Comparison of ENCODE assay signal across 18 cellular contexts in the genomic region with DNA sequence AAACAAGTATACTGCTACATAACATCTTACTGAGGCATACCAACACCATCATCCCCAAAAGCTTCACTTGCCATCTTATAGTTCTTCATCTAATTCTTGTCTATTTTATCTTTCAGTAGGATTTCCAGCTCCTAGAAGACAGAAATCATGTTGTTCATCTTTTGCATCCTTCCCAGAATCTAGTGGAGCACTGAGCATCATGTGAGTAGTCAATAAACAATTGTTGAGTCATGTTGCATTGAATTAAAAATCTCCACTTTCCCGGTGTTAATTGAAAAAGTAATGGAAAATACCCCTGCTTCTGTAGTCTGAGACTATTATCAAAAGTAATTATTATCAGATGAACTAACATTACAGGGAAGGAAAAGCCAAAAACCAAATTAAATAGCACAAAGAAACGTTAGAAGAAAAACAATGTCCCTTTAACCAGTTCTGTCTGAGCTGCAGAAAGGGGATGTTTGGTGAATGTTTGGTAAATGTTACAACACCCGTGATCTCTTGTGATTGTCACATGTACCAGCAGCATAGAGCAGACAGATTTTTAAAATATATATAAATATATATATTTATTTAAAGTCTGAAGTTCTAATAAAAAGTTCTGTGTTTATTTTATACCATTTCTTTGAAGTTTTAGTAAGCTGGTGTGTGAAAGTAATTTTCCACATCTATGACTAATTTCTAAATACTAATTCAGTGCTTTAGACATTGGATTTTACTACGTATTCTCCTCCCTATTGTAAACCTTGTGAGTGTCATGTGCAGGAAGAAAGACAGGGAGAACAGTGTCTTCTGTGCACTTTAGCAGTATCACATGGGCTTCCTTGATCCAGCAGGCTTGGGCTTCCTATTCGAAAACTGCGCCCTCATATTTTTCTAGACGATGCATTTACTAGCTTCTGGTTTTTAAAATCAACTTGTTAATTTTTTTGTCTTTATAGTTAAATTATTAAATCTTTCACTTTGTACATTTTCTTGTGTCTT.
DNase-seq lines count a peak whose midpoint lies in the region; ATAC-seq and TF ChIP-seq lines count a peak whose summit lies in the region.
"Had no signal": no experiment of that assay in that cellular context is flagged by ENCODE, and none has a peak within 500 bp of the region (broad histone marks: within the 10 kb centered on the region; RNA-seq: fewer than 3 reads in every experiment).

No MANE protein-coding gene starts in this region.

- H3K27me3 Mint-ChIP-seq in T-helper 17 cell (no peaks in the 10 kb centered on the region), Calu3 (ENCODE audit: unreplicated experiment) (no peaks in the 10 kb centered on the region)
- H3K27me3 Mint-ChIP-seq: activated CD4-positive, alpha-beta memory T cell treated with anti-CD3 and anti-CD28 coated beads for 36 hours had no signal

- H3K4me3 ChIP-seq in left lung: no peak overlapping the region
- no peak overlapping the region for H3K4me3 ChIP-seq in tibial artery
- H3K4me3 ChIP-seq: gastrocnemius medialis, Peyer's patch had no signal

- H3K4me3 Mint-ChIP-seq in T-helper 17 cell (no peak overlapping the region), Calu3 (ENCODE audit: low read depth, unreplicated experiment) (no peak overlapping the region)
- H3K4me3 Mint-ChIP-seq: activated CD4-positive, alpha-beta memory T cell treated with anti-CD3 and anti-CD28 coated beads for 36 hours; activated T-helper 1 cell treated with anti-CD3 and anti-CD28 coated beads, Interleukin-12 subunit alpha, Interleukin-12 subunit beta, Interleukin-2, Interleukin-4 antibody, amounts not matched to agents 30 ng/mL and 10 ng/mL and 1 ng/mL, durations not matched to agents 14 hours and 24 hours and 36 hours had no signal

- H3K36me3 ChIP-seq in left lung (no peaks in the 10 kb centered on the region), tibial artery (no peaks in the 10 kb centered on the region)
- H3K36me3 ChIP-seq: gastrocnemius medialis, Peyer's patch had no signal

- H3K36me3 Mint-ChIP-seq in T-helper 17 cell (ENCODE audit: low read depth) (peaks cover 4% of the 10 kb centered on the region), Calu3 (ENCODE audit: insufficient read depth, unreplicated experiment) (no peaks in the 10 kb centered on the region)
- H3K36me3 Mint-ChIP-seq: activated CD4-positive, alpha-beta memory T cell treated with anti-CD3 and anti-CD28 coated beads for 36 hours had no signal

- TF ChIP-seq CTCF in left lung (IDR thresholded peaks at IDR 0.05) (no peak), tibial artery (IDR thresholded peaks at IDR 0.05) (no peak), Calu3 (IDR thresholded peaks at IDR 0.05; ENCODE audit: unreplicated experiment) (no peak)

- peak overlapping the region; percentile 21 for H3K27ac Mint-ChIP-seq in T-helper 17 cell
- no peak overlapping the region for H3K27ac Mint-ChIP-seq in Calu3 (ENCODE audit: unreplicated experiment)
- H3K27ac Mint-ChIP-seq: activated CD4-positive, alpha-beta memory T cell treated with anti-CD3 and anti-CD28 coated beads for 36 hours; activated T-helper 1 cell treated with anti-CD3 and anti-CD28 coated beads, Interleukin-12 subunit alpha, Interleukin-12 subunit beta, Interleukin-2, Interleukin-4 antibody, amounts not matched to agents 30 ng/mL and 10 ng/mL and 1 ng/mL, durations not matched to agents 14 hours and 24 hours and 36 hours had no signal

- no TSS peak for BruUV-seq in Calu3 (replicated peaks; lab: Mats Ljungman, UMichigan)

- ATAC-seq in T-helper 17 cell (no peak), left lung (peak; percentile 35), esophagus mucosa (no peak)
- ATAC-seq: gastrocnemius medialis had no signal

- intact Hi-C loops in left lung (cut with DNase I): no loop called here
- intact Hi-C loops in tibial artery (cut with DNase I; ENCODE audit: low total_unique reads): no loop called here
- intact Hi-C loops in Calu3 (cut with micrococcal nuclease; ENCODE audit: unreplicated experiment): no loop called here

- CTCF ChIA-PET in Calu3 (lab: Charles Lee): interaction anchor here (0.6 kb wide), 1 partner anchor 106 kb away, joined by 3 read pairs; no protein-coding TSS in a partner anchor

- H3K27ac ChIP-seq in left lung (peak overlapping the region; percentile 62 to 82), tibial artery (peak overlapping the region; percentile 31 to 36)

- no peaks in the 10 kb centered on the region for H3K9me3 ChIP-seq in T-helper 17 cell (ENCODE audit: control insufficient read depth, low read length, poor library complexity, severe bottlenecking)
- no peaks in the 10 kb centered on the region for H3K9me3 ChIP-seq in left lung
- H3K9me3 ChIP-seq in tibial artery: no peaks in the 10 kb centered on the region
- H3K9me3 ChIP-seq: gastrocnemius medialis, Peyer's patch had no signal

- H3K4me1 ChIP-seq in left lung: peaks cover 3 to 29% of the 10 kb centered on the region in 2 donors
- peaks cover 0 to 15% (median 4%) of the 10 kb centered on the region in 4 donors for H3K4me1 ChIP-seq in tibial artery
- H3K4me1 ChIP-seq: gastrocnemius medialis, Peyer's patch had no signal

- peak; percentile 78 for DNase-seq in NOMO-1 treated with DMSO at 0.1 percent for 48 hours (lab: John Stamatoyannopoulos, UW; ENCODE audit: unreplicated experiment)
- no peak for DNase-seq in NOMO-1 treated with dmso at 0.1 percent for 144 hours (lab: John Stamatoyannopoulos, UW; ENCODE audit: unreplicated experiment)
- no peak for DNase-seq in T-helper 17 cell
- no peak for DNase-seq in left lung
- DNase-seq in tibial artery: no peak
- no peak for DNase-seq in activated CD4-positive, alpha-beta T cell treated with anti-CD3 and anti-CD28 coated beads for 1 hour
- no peak for DNase-seq in Calu3
- DNase-seq: 8988T; activated CD4-positive, alpha-beta memory T cell treated with anti-CD3 and anti-CD28 coated beads for 36 hours; GOT3; islet precursor cell; NCI-H146; NCI-H510A treated with DMSO at 0.1 percent for 48 hours; Peyer's patch; stimulated activated CD4-positive, alpha-beta T cell treated with anti-CD3 and anti-CD28 coated beads, Interleukin-4, amount 100 ng/mL, for 1 hour had no signal

- peaks cover 4% of the 10 kb centered on the region for H3K9me3 Mint-ChIP-seq in Calu3 (ENCODE audit: low read depth, unreplicated experiment)
- H3K9me3 Mint-ChIP-seq: activated T-helper 1 cell treated with anti-CD3 and anti-CD28 coated beads, Interleukin-12 subunit alpha, Interleukin-12 subunit beta, Interleukin-2, Interleukin-4 antibody, amounts not matched to agents 30 ng/mL and 10 ng/mL and 1 ng/mL, durations not matched to agents 14 hours and 24 hours and 36 hours had no signal

- peaks cover 22% of the 10 kb centered on the region for H3K4me1 Mint-ChIP-seq in T-helper 17 cell
- H3K4me1 Mint-ChIP-seq in Calu3 (ENCODE audit: low read depth, unreplicated experiment): no peaks in the 10 kb centered on the region

- no peaks in the 10 kb centered on the region for H3K27me3 ChIP-seq in left lung
- no peaks in the 10 kb centered on the region for H3K27me3 ChIP-seq in tibial artery
- H3K27me3 ChIP-seq: gastrocnemius medialis, Peyer's patch had no signal
